ENCODE assay signal across 9 cellular contexts in the genomic region with DNA sequence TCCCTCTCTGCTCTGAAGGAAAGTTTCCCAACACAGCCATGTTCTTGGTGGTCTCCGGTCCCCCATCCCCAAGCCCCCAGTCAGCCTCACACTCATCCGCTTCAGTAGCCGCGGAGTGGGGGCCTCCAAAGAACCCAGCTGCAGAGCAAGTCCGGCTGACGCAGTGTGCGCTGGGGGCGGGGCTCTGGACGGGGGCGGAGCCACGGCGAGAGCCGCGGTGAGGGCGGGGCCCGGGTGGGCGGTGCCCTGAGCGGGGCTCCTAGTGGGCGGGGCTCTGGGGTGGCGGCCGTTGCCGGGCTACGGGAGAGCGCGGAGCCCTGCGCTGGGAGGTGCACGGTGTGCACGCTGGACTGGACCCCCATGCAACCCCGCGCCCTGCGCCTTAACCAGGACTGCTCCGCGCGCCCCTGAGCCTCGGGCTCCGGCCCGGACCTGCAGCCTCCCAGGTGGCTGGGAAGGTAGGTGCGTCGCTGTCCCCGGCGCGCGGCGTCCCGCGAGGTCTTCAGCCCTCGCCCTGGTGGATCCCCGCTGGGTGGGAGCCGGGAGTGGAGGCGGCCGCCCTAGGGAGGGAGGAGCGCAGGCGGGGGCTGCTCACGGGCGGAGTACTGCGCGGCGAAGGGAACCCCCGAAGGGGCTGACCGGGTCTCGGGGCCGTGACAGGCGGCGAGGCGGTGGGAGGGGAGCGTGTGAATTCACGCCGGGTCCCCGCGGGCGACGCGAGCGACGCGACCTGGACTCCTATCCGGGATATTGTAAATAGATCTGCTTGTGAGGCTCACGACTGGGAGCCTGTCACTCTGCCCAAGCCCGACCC. TPM values are rescaled to one million over a fixed set of nuclear protein-coding genes. Genes with fewer than 3 reads are reported as not detected.
DNase-seq lines count a peak whose midpoint lies in the region; ATAC-seq and TF ChIP-seq lines count a peak whose summit lies in the region.
"Had no signal": no experiment of that assay in that cellular context is flagged by ENCODE, and none has a peak within 500 bp of the region (broad histone marks: within the 10 kb centered on the region; RNA-seq: fewer than 3 reads in every experiment).

No MANE protein-coding gene starts in this region.

- peak; percentile 96 for ATAC-seq in HG02970 (IDR thresholded peaks at IDR 0.05; ENCODE audit: low FRiP score, unreplicated experiment)
- peak; percentile 88 for ATAC-seq in central memory CD8-positive, alpha-beta T cell (replicated peaks; ENCODE audit: extremely low read depth, poor library complexity, severe bottlenecking)

- H3K27ac Mint-ChIP-seq in central memory CD8-positive, alpha-beta T cell (ENCODE audit: low read depth) = no peak overlapping the region

- H3K36me3 Mint-ChIP-seq in central memory CD8-positive, alpha-beta T cell (ENCODE audit: insufficient read depth) = peaks cover 2% of the 10 kb centered on the region

- H3K36me3 ChIP-seq in kidney epithelial cell (ENCODE audit: control insufficient read depth, insufficient read depth, low read length) = no peaks in the 10 kb centered on the region

- TF ChIP-seq CTCF in kidney epithelial cell (IDR thresholded peaks at IDR 0.05; ENCODE audit: insufficient read depth, low read length, poor library complexity, severe bottlenecking) = no peak

- H3K4me3 ChIP-seq in kidney epithelial cell (ENCODE audit: low read depth, low read length) = peak overlapping the region; percentile 95

- H3K27me3 Mint-ChIP-seq in central memory CD8-positive, alpha-beta T cell = peaks cover 83% of the 10 kb centered on the region

- peaks cover 7% of the 10 kb centered on the region for H3K4me1 Mint-ChIP-seq in central memory CD8-positive, alpha-beta T cell

- H3K9me3 Mint-ChIP-seq in central memory CD8-positive, alpha-beta T cell = peaks cover 7% of the 10 kb centered on the region

- H3K4me3 Mint-ChIP-seq in central memory CD8-positive, alpha-beta T cell = peak overlapping the region; percentile 53

- DNase-seq in NCI-H187 (lab: John Stamatoyannopoulos, UW) = peak; percentile 55 to 78
- DNase-seq in NCI-H187 treated with DMSO at 0.1 percent for 48 hours (lab: John Stamatoyannopoulos, UW) = no peak
- DNase-seq in NCI-H2171 (lab: John Stamatoyannopoulos, UW) = peak; percentile 68
- DNase-seq in activated CD4-positive, CD25-positive, alpha-beta regulatory T cell treated with anti-CD3 and anti-CD28 coated beads, Interleukin-2, amount 50 U/mL, for 16 hours (ENCODE audit: low read depth, low spot score) = peak; percentile 86
- DNase-seq in central memory CD8-positive, alpha-beta T cell (ENCODE audit: low spot score in 2 of 2) = peak; percentile 74 to 77
- DNase-seq in kidney epithelial cell (ENCODE audit: low read depth) = no peak
- peak; percentile 82 to 96 for DNase-seq in stimulated activated CD4-positive, alpha-beta T cell treated with anti-CD3 and anti-CD28 coated beads, Interleukin-15, amount 100 ng/mL, for 1 hour (ENCODE audit: low read depth in 1 of 2, low spot score in 1 of 2)
- DNase-seq: DND-41 had no signal

- H3K27me3 ChIP-seq in kidney epithelial cell (ENCODE audit: control insufficient read depth, insufficient read depth, low read length) = no peaks in the 10 kb centered on the region

RNA-seq across cellular contexts. Expression of gene TNFRSF19, which starts 9.1 kb away (rescaled TPM):
- total RNA-seq in kidney epithelial cell = 31.3 and 38.5 TPM in 2 replicates

Comparison
In these comparisons a context has a peak if more than half of its experiments do, and no peak if none do; other contexts are left out.
1. DNase-seq: peak in NCI-H187 (2 of 2), NCI-H2171 (single experiment), activated CD4-positive, CD25-positive, alpha-beta regulatory T cell treated with anti-CD3 and anti-CD28 coated beads, Interleukin-2, amount 50 U/mL, for 16 hours (single experiment), central memory CD8-positive, alpha-beta T cell (2 of 2) and stimulated activated CD4-positive, alpha-beta T cell treated with anti-CD3 and anti-CD28 coated beads, Interleukin-15, amount 100 ng/mL, for 1 hour (2 of 2); none in NCI-H187 treated with DMSO at 0.1 percent for 48 hours (single experiment) and kidney epithelial cell (single experiment).